21 cellular contexts compared by ENCODE assay signal in genomic region chr5:71589903-71590302, GRCh38. TPM values are rescaled to one million over a fixed set of nuclear protein-coding genes. Genes with fewer than 3 reads are reported as not detected.
DNase-seq lines count a peak whose midpoint lies in the region; ATAC-seq and TF ChIP-seq lines count a peak whose summit lies in the region.
"Had no signal": no experiment of that assay in that cellular context is flagged by ENCODE, and none has a peak within 500 bp of the region (broad histone marks: within the 10 kb centered on the region; RNA-seq: fewer than 3 reads in every experiment).

No MANE protein-coding gene starts in this region.

- intact Hi-C loops in activated T-helper 1 cell treated with anti-CD3 and anti-CD28 coated beads, Interleukin-12 subunit alpha, Interleukin-12 subunit beta, Interleukin-2, Interleukin-4 antibody, amounts not matched to agents 30 ng/mL and 10 ng/mL and 1 ng/mL, durations not matched to agents 14 hours and 24 hours and 36 hours (cut with micrococcal nuclease), result loop anchor here (5.0 kb wide), 4 partner anchors 58 to 1977 kb away; partner anchors contain the start of genes ANKRA2, MRPS27, PTCD2 and TNPO1

- TF ChIP-seq CTCF in KMS-11 (conservative IDR thresholded peaks at IDR 0.05; ENCODE audit: low read depth, low read length) (no peak), osteoblast (IDR thresholded peaks at IDR 0.05; ENCODE audit: extremely low read depth, low read depth, low read length) (no peak)

- peaks cover 45% of the 10 kb centered on the region for H3K4me1 ChIP-seq in KMS-11 (ENCODE audit: low read depth, poor library complexity, severe bottlenecking)
- H3K4me1 ChIP-seq in osteoblast (ENCODE audit: insufficient read depth, low read length), result peaks cover 11% of the 10 kb centered on the region

- H3K79me2 ChIP-seq in KMS-11 (ENCODE audit: insufficient read depth, low read depth) (peaks cover 60% of the 10 kb centered on the region), osteoblast (ENCODE audit: insufficient read depth, low read length) (peaks cover 32% of the 10 kb centered on the region)

- H2AFZ ChIP-seq in KMS-11 (ENCODE audit: low read depth) (no peak overlapping the region), osteoblast (ENCODE audit: low read length) (no peak overlapping the region)
- H2AFZ ChIP-seq: parathyroid adenoma had no signal

- H4K20me1 ChIP-seq in KMS-11 (ENCODE audit: insufficient read depth), result no peaks in the 10 kb centered on the region
- no peaks in the 10 kb centered on the region for H4K20me1 ChIP-seq in osteoblast (ENCODE audit: insufficient read depth, low read length)

- no peak overlapping the region for H3K4me3 ChIP-seq in KMS-11 (IDR thresholded peaks at IDR 0.05; ENCODE audit: insufficient read depth, low read depth, low read length)
- no peak overlapping the region for H3K4me3 ChIP-seq in osteoblast (ENCODE audit: insufficient read depth, low read length)
- H3K4me3 ChIP-seq: left lung, smooth muscle cell, tibial artery had no signal

- peak overlapping the region; percentile 47; the same call in 1 of the 2 replicates for H3K27ac ChIP-seq in KMS-11
- no peak overlapping the region for H3K27ac ChIP-seq in osteoblast (ENCODE audit: low read depth, low read length)
- H3K27ac ChIP-seq: left lung, parathyroid adenoma had no signal

- peak overlapping the region; percentile 14 for H3K27ac Mint-ChIP-seq in stimulated activated naive CD8-positive, alpha-beta T cell treated with anti-CD3 and anti-CD28 coated beads, Interleukin-15, Interleukin-2, amounts not matched to agents 100 ng/mL and 50 ng/mL, for 24 hours
- H3K27ac Mint-ChIP-seq in activated T-helper 1 cell treated with anti-CD3 and anti-CD28 coated beads, Interleukin-12 subunit alpha, Interleukin-12 subunit beta, Interleukin-2, Interleukin-4 antibody, amounts not matched to agents 30 ng/mL and 10 ng/mL and 1 ng/mL, durations not matched to agents 14 hours and 24 hours and 36 hours, result peak overlapping the region; percentile 16
- H3K27ac Mint-ChIP-seq in stimulated activated naive CD8-positive, alpha-beta T cell treated with anti-CD3 and anti-CD28 coated beads, Interleukin-15, amount 100 ng/mL, for 72 hours, result no peak overlapping the region

- H3K36me3 Mint-ChIP-seq in stimulated activated naive CD8-positive, alpha-beta T cell treated with anti-CD3 and anti-CD28 coated beads, Interleukin-15, Interleukin-2, amounts not matched to agents 100 ng/mL and 50 ng/mL, for 24 hours (ENCODE audit: low read depth), result peaks cover 9% of the 10 kb centered on the region
- H3K36me3 Mint-ChIP-seq in activated T-helper 1 cell treated with anti-CD3 and anti-CD28 coated beads, Interleukin-12 subunit alpha, Interleukin-12 subunit beta, Interleukin-2, Interleukin-4 antibody, amounts not matched to agents 30 ng/mL and 10 ng/mL and 1 ng/mL, durations not matched to agents 14 hours and 24 hours and 36 hours (ENCODE audit: low read depth), result peaks cover 19% of the 10 kb centered on the region

- DNase-seq in stimulated activated naive CD8-positive, alpha-beta T cell treated with anti-CD3 and anti-CD28 coated beads, Interleukin-15, Interleukin-2, amounts not matched to agents 100 U/mL and 50 U/mL, for 24 hours, result no peak
- no peak for DNase-seq in activated T-helper 1 cell treated with anti-CD3 and anti-CD28 coated beads, Interleukin-12 subunit alpha, Interleukin-12 subunit beta, Interleukin-2, Interleukin-4 antibody, amounts not matched to agents 30 ng/mL and 10 ng/mL and 1 ng/mL, durations not matched to agents 14 hours and 24 hours and 36 hours (ENCODE audit: low spot score)
- DNase-seq in stimulated activated naive CD8-positive, alpha-beta T cell treated with anti-CD3 and anti-CD28 coated beads, Interleukin-15, amount 100 ng/mL, for 72 hours, result peak in 1 of 2 donors; percentile 30
- DNase-seq in NCI-H1105 (lab: John Stamatoyannopoulos, UW) (no peak), osteoblast (ENCODE audit: insufficient read length, low spot score, missing footprints) (no peak)
- DNase-seq: activated CD4-positive, alpha-beta T cell treated with anti-CD3 and anti-CD28 coated beads for 4 hours; activated effector memory CD4-positive, alpha-beta T cell treated with Interleukin-2 at 50 U/mL for 16 hours; AML-193; cortex of kidney; GOT3; Kasumi-1; left lung; NCI-H1417; SIG-M5; T-helper 9 cell; tibial artery had no signal

- H3K4me2 ChIP-seq in KMS-11 (peak overlapping the region; percentile 88), osteoblast (ENCODE audit: insufficient read depth, low read length) (no peak overlapping the region)
- H3K4me2 ChIP-seq: smooth muscle cell had no signal

- no peaks in the 10 kb centered on the region for H3K36me3 ChIP-seq in KMS-11 (ENCODE audit: insufficient read depth)
- H3K36me3 ChIP-seq in osteoblast (ENCODE audit: insufficient read depth, low read length), result no peaks in the 10 kb centered on the region

- H3K27me3 Mint-ChIP-seq in stimulated activated naive CD8-positive, alpha-beta T cell treated with anti-CD3 and anti-CD28 coated beads, Interleukin-15, Interleukin-2, amounts not matched to agents 100 ng/mL and 50 ng/mL, for 24 hours, result no peaks in the 10 kb centered on the region
- no peaks in the 10 kb centered on the region for H3K27me3 Mint-ChIP-seq in activated T-helper 1 cell treated with anti-CD3 and anti-CD28 coated beads, Interleukin-12 subunit alpha, Interleukin-12 subunit beta, Interleukin-2, Interleukin-4 antibody, amounts not matched to agents 30 ng/mL and 10 ng/mL and 1 ng/mL, durations not matched to agents 14 hours and 24 hours and 36 hours (ENCODE audit: insufficient read depth)
- H3K27me3 Mint-ChIP-seq in stimulated activated naive CD8-positive, alpha-beta T cell treated with anti-CD3 and anti-CD28 coated beads, Interleukin-15, amount 100 ng/mL, for 72 hours, result no peaks in the 10 kb centered on the region

- H3K4me3 Mint-ChIP-seq in stimulated activated naive CD8-positive, alpha-beta T cell treated with anti-CD3 and anti-CD28 coated beads, Interleukin-15, Interleukin-2, amounts not matched to agents 100 ng/mL and 50 ng/mL, for 24 hours, result peak overlapping the region; percentile 51
- H3K4me3 Mint-ChIP-seq in activated T-helper 1 cell treated with anti-CD3 and anti-CD28 coated beads, Interleukin-12 subunit alpha, Interleukin-12 subunit beta, Interleukin-2, Interleukin-4 antibody, amounts not matched to agents 30 ng/mL and 10 ng/mL and 1 ng/mL, durations not matched to agents 14 hours and 24 hours and 36 hours, result peak overlapping the region; percentile 30
- H3K4me3 Mint-ChIP-seq in stimulated activated naive CD8-positive, alpha-beta T cell treated with anti-CD3 and anti-CD28 coated beads, Interleukin-15, amount 100 ng/mL, for 72 hours, result peak overlapping the region; percentile 25 to 93

- H3K9me3 Mint-ChIP-seq in stimulated activated naive CD8-positive, alpha-beta T cell treated with anti-CD3 and anti-CD28 coated beads, Interleukin-15, Interleukin-2, amounts not matched to agents 100 ng/mL and 50 ng/mL, for 24 hours, result no peaks in the 10 kb centered on the region
- H3K9me3 Mint-ChIP-seq in activated T-helper 1 cell treated with anti-CD3 and anti-CD28 coated beads, Interleukin-12 subunit alpha, Interleukin-12 subunit beta, Interleukin-2, Interleukin-4 antibody, amounts not matched to agents 30 ng/mL and 10 ng/mL and 1 ng/mL, durations not matched to agents 14 hours and 24 hours and 36 hours, result peaks cover 6% of the 10 kb centered on the region
- H3K9me3 Mint-ChIP-seq in stimulated activated naive CD8-positive, alpha-beta T cell treated with anti-CD3 and anti-CD28 coated beads, Interleukin-15, amount 100 ng/mL, for 72 hours, result no peaks in the 10 kb centered on the region

- H3K4me1 Mint-ChIP-seq in stimulated activated naive CD8-positive, alpha-beta T cell treated with anti-CD3 and anti-CD28 coated beads, Interleukin-15, Interleukin-2, amounts not matched to agents 100 ng/mL and 50 ng/mL, for 24 hours (ENCODE audit: low read depth), result peaks cover 42% of the 10 kb centered on the region
- H3K4me1 Mint-ChIP-seq in activated T-helper 1 cell treated with anti-CD3 and anti-CD28 coated beads, Interleukin-12 subunit alpha, Interleukin-12 subunit beta, Interleukin-2, Interleukin-4 antibody, amounts not matched to agents 30 ng/mL and 10 ng/mL and 1 ng/mL, durations not matched to agents 14 hours and 24 hours and 36 hours (ENCODE audit: low read depth), result peaks cover 36% of the 10 kb centered on the region
- peaks cover 34% of the 10 kb centered on the region for H3K4me1 Mint-ChIP-seq in stimulated activated naive CD8-positive, alpha-beta T cell treated with anti-CD3 and anti-CD28 coated beads, Interleukin-15, amount 100 ng/mL, for 72 hours

- H3K9me3 ChIP-seq in osteoblast (ENCODE audit: low read depth, low read length), result no peaks in the 10 kb centered on the region
- H3K9me3 ChIP-seq: left lung, tibial artery had no signal

- no peak for ATAC-seq in stimulated activated naive CD8-positive, alpha-beta T cell treated with anti-CD3 and anti-CD28 coated beads, Interleukin-15, Interleukin-2, amounts not matched to agents 100 U/mL and 50 U/mL, for 24 hours
- peak; percentile 16 for ATAC-seq in stimulated activated naive CD8-positive, alpha-beta T cell treated with anti-CD3 and anti-CD28 coated beads, Interleukin-15, amount 100 ng/mL, for 72 hours
- no peak for ATAC-seq in HG03135 (IDR thresholded peaks at IDR 0.05; ENCODE audit: unreplicated experiment)
- ATAC-seq: left lung had no signal

- H3K27me3 ChIP-seq in KMS-11 (ENCODE audit: insufficient read depth, low read depth) (no peaks in the 10 kb centered on the region), osteoblast (ENCODE audit: insufficient read depth, low read length) (no peaks in the 10 kb centered on the region)
- H3K27me3 ChIP-seq: left lung, tibial artery had no signal

- H3K9ac ChIP-seq in KMS-11, result no peak overlapping the region; the same call in 1 of the 2 replicates
- H3K9ac ChIP-seq: parathyroid adenoma had no signal

RNA-seq across cellular contexts. Expression of gene MCCC2, which starts 2.8 kb away (rescaled TPM):
- 49.8 and 53.8 TPM in 2 replicates for total RNA-seq in activated T-helper 1 cell treated with anti-CD3 and anti-CD28 coated beads, Interleukin-12 subunit alpha, Interleukin-12 subunit beta, Interleukin-2, Interleukin-4 antibody, amounts not matched to agents 30 ng/mL and 10 ng/mL and 1 ng/mL, durations not matched to agents 14 hours and 24 hours and 36 hours
- 24.8 and 28.2 TPM in 2 replicates for total RNA-seq in osteoblast

Comparison
In these comparisons a context has a peak if more than half of its experiments do, and no peak if none do; other contexts are left out.
1. H3K27ac Mint-ChIP-seq: peak in stimulated activated naive CD8-positive, alpha-beta T cell treated with anti-CD3 and anti-CD28 coated beads, Interleukin-15, Interleukin-2, amounts not matched to agents 100 ng/mL and 50 ng/mL, for 24 hours (single experiment) and activated T-helper 1 cell treated with anti-CD3 and anti-CD28 coated beads, Interleukin-12 subunit alpha, Interleukin-12 subunit beta, Interleukin-2, Interleukin-4 antibody, amounts not matched to agents 30 ng/mL and 10 ng/mL and 1 ng/mL, durations not matched to agents 14 hours and 24 hours and 36 hours (single experiment); none in stimulated activated naive CD8-positive, alpha-beta T cell treated with anti-CD3 and anti-CD28 coated beads, Interleukin-15, amount 100 ng/mL, for 72 hours (0 of 2).
2. Peak in every context shown above with its lines, with median percentiles within 50 percentile points of each other: H3K4me3 Mint-ChIP-seq.